In the genomic region with DNA sequence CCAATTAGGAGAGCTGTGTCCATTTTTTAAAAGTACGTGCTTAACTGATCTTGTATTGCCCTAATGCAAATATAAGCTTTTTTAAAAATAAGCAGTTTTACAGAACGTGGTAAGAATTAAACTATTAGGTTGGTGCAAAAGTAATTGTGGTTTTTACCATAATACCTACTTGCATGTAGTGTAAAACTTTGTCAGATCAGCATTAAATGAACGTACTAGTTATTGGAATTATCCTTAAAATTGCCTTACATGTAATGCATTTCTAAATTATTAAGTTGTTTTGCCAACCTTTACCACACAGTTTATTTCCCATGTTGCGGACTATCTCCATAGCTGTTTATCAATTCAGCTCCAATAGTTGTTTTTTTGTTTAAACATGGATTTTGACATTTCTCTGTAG, we compare ENCODE assay signal across 34 cellular contexts.
"Had no signal": no experiment of that assay in that cellular context is flagged by ENCODE, and none has a peak within 500 bp of the region (broad histone marks: within the 10 kb centered on the region; RNA-seq: fewer than 3 reads in every experiment).

No MANE protein-coding gene starts in this region.

- H3K27me3 ChIP-seq: ascending aorta, cardiac muscle cell, Peyer's patch, SJSA1 had no signal

- H3K9me3 Mint-ChIP-seq: activated CD4-positive, alpha-beta T cell treated with anti-CD3 and anti-CD28 coated beads, Interleukin-2, amount 10 ng/mL, durations not matched to agents 7 days and 5 days; activated naive CD4-positive, alpha-beta T cell treated with anti-CD3 and anti-CD28 coated beads, Interleukin-2, amount 50 U/mL, for 24 hours; activated naive CD8-positive, alpha-beta T cell treated with anti-CD3 and anti-CD28 coated beads, Interleukin-2, amount 10 ng/mL, durations not matched to agents 7 days and 5 days; activated T-helper 17 cell treated with anti-CD3 and anti-CD28 coated beads, Interleukin-2, amount 50 U/mL, for 72 hours; central memory CD8-positive, alpha-beta T cell; T-helper 1 cell treated with Interleukin-12 subunit alpha and Interleukin-12 subunit beta and Interleukin-4 antibody, amounts not matched to agents 30 μg/mL and 1 μg/mL, for 36 hours; T-helper 2 cell treated with Interferon-gamma antibody and Interleukin-4, amounts not matched to agents 5 μg/mL and 100 μg/mL, for 36 hours; WTC11 had no signal

- H3K4me3 ChIP-seq: ascending aorta, cardiac muscle cell, Peyer's patch, SJSA1 had no signal

- FAIRE-seq: TTC549 had no signal

- H3K9me2 ChIP-seq: SK-N-SH had no signal

- DNase-seq: activated CD4-positive, alpha-beta T cell treated with anti-CD3 and anti-CD28 coated beads for 36 hours; activated CD4-positive, alpha-beta T cell treated with anti-CD3 and anti-CD28 coated beads, Interleukin-2, amount 10 ng/mL, durations not matched to agents 7 days and 5 days; activated CD4-positive, alpha-beta T cell treated with anti-CD3 and anti-CD28 coated beads, Interleukin-2, amount 50 U/mL, for 48 hours; activated CD8-positive, alpha-beta T cell treated with anti-CD3 and anti-CD28 coated beads, Interleukin-2, amount 10 ng/mL, durations not matched to agents 7 days and 5 days; activated effector memory CD4-positive, alpha-beta T cell treated with anti-CD3 and anti-CD28 coated beads, Interleukin-2, amount 50 U/mL, for 16 hours; activated naive CD4-positive, alpha-beta T cell; activated naive CD8-positive, alpha-beta T cell treated with anti-CD3 and anti-CD28 coated beads, Interleukin-2, amount 10 ng/mL, durations not matched to agents 7 days and 5 days; activated T-cell treated with anti-CD3 and anti-CD28 coated beads for 4 hours; activated T-cell treated with anti-CD3 and anti-CD28 coated beads, Interleukin-2, amount 50 U/mL, for 48 hours; amygdala; NCI-H187; NCI-H2107; NCI-H2171; NCI-H510A; NCI-H526; NCI-H748 treated with DMSO at 0.1 percent for 48 hours; NK-92 treated with Interleukin-12 subunit alpha and Interleukin-12 subunit beta, amount 100 ng/mL, for 24 hours; PC-3; Peyer's patch; RPMI8226; SHP77 treated with DMSO at 0.1 percent for 48 hours; SK-N-SH had no signal

- H3K9ac ChIP-seq: KMS-11, SK-N-SH had no signal

- H3K9me3 ChIP-seq: ascending aorta, Peyer's patch, SJSA1, SK-N-SH had no signal

- ATAC-seq: activated CD4-positive, alpha-beta T cell treated with anti-CD3 and anti-CD28 coated beads for 36 hours; activated CD4-positive, CD25-positive, alpha-beta regulatory T cell treated with anti-CD3 and anti-CD28 coated beads, Interleukin-2, amount 50 U/mL, for 24 hours; activated CD8-positive, alpha-beta T cell treated with anti-CD3 and anti-CD28 coated beads, Interleukin-2, amount 10 ng/mL, durations not matched to agents 7 days and 5 days; activated T-helper 17 cell treated with anti-CD3 and anti-CD28 coated beads, Interleukin-2, amount 50 U/mL, for 72 hours; PC-3; WTC11 had no signal

- H3K4me3 Mint-ChIP-seq: activated CD4-positive, alpha-beta T cell treated with anti-CD3 and anti-CD28 coated beads for 36 hours; activated CD4-positive, alpha-beta T cell treated with anti-CD3 and anti-CD28 coated beads, Interleukin-2, amount 10 ng/mL, durations not matched to agents 7 days and 5 days; activated CD8-positive, alpha-beta T cell treated with anti-CD3 and anti-CD28 coated beads, Interleukin-2, amount 10 ng/mL, durations not matched to agents 7 days and 5 days; activated naive CD4-positive, alpha-beta T cell treated with anti-CD3 and anti-CD28 coated beads, Interleukin-2, amount 50 U/mL, for 24 hours; activated naive CD8-positive, alpha-beta T cell treated with anti-CD3 and anti-CD28 coated beads, Interleukin-2, amount 10 ng/mL, durations not matched to agents 7 days and 5 days; activated T-helper 17 cell treated with anti-CD3 and anti-CD28 coated beads, Interleukin-2, amount 50 U/mL, for 72 hours; central memory CD8-positive, alpha-beta T cell; T-helper 1 cell treated with Interleukin-12 subunit alpha and Interleukin-12 subunit beta and Interleukin-4 antibody, amounts not matched to agents 30 μg/mL and 1 μg/mL, for 36 hours; T-helper 2 cell treated with Interferon-gamma antibody and Interleukin-4, amounts not matched to agents 5 μg/mL and 100 μg/mL, for 36 hours; WTC11 had no signal

- H3K4me2 ChIP-seq: KMS-11, SK-N-SH had no signal

- H3K27me3 Mint-ChIP-seq: activated CD4-positive, alpha-beta T cell treated with anti-CD3 and anti-CD28 coated beads for 36 hours; activated CD4-positive, alpha-beta T cell treated with anti-CD3 and anti-CD28 coated beads, Interleukin-2, amount 10 ng/mL, durations not matched to agents 7 days and 5 days; activated naive CD4-positive, alpha-beta T cell treated with anti-CD3 and anti-CD28 coated beads, Interleukin-2, amount 50 U/mL, for 24 hours; activated naive CD8-positive, alpha-beta T cell treated with anti-CD3 and anti-CD28 coated beads, Interleukin-2, amount 10 ng/mL, durations not matched to agents 7 days and 5 days; activated T-helper 17 cell treated with anti-CD3 and anti-CD28 coated beads, Interleukin-2, amount 50 U/mL, for 72 hours; central memory CD8-positive, alpha-beta T cell had no signal

- H3K27ac Mint-ChIP-seq: activated CD4-positive, alpha-beta T cell treated with anti-CD3 and anti-CD28 coated beads for 36 hours; activated CD4-positive, alpha-beta T cell treated with anti-CD3 and anti-CD28 coated beads, Interleukin-2, amount 10 ng/mL, durations not matched to agents 7 days and 5 days; activated CD8-positive, alpha-beta T cell treated with anti-CD3 and anti-CD28 coated beads, Interleukin-2, amount 10 ng/mL, durations not matched to agents 7 days and 5 days; activated naive CD4-positive, alpha-beta T cell treated with anti-CD3 and anti-CD28 coated beads, Interleukin-2, amount 50 U/mL, for 24 hours; activated naive CD8-positive, alpha-beta T cell treated with anti-CD3 and anti-CD28 coated beads, Interleukin-2, amount 10 ng/mL, durations not matched to agents 7 days and 5 days; activated T-helper 17 cell treated with anti-CD3 and anti-CD28 coated beads, Interleukin-2, amount 50 U/mL, for 72 hours; T-helper 1 cell treated with Interleukin-12 subunit alpha and Interleukin-12 subunit beta and Interleukin-4 antibody, amounts not matched to agents 30 μg/mL and 1 μg/mL, for 36 hours; T-helper 2 cell treated with Interferon-gamma antibody and Interleukin-4, amounts not matched to agents 5 μg/mL and 100 μg/mL, for 36 hours had no signal
